25 cellular contexts compared by ENCODE assay signal in the genomic region with DNA sequence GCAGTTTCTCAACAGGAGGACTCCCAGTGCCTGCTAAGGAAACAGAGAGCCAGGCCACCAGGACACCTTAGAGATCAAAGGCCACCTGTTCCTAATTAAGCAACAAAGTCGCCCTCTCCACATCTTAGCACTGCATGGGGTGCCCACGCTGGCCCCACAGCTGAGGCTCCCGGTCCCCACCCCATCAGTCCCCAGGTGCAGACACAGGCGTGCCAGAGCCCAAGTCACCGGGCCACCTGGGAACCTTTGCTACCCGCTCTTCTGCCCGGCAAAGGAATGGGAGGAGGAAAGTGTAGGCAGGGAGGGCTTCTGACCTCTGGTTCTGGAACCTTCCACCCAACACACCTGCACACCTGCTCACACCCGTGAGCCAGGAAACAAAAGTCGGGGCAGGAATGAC.
"Had no signal": no experiment of that assay in that cellular context is flagged by ENCODE, and none has a peak within 500 bp of the region (broad histone marks: within the 10 kb centered on the region; RNA-seq: fewer than 3 reads in every experiment).

No MANE protein-coding gene starts in this region.

- H3K4me3 ChIP-seq: ascending aorta, breast epithelium, cardiac muscle cell, coronary artery, dorsolateral prefrontal cortex had no signal

- ATAC-seq: activated naive CD4-positive, alpha-beta T cell treated with anti-CD3 and anti-CD28 coated beads, Interleukin-2, amount 50 U/mL, for 72 hours; activated T-cell treated with anti-CD3 and anti-CD28 coated beads, Interleukin-2, amount 50 U/mL, for 72 hours; T-helper 17 cell had no signal

- H3K27me3 ChIP-seq: ascending aorta, cardiac muscle cell had no signal

- H3K4me1 ChIP-seq: ascending aorta, breast epithelium had no signal

- H3K27ac ChIP-seq: ascending aorta, breast epithelium, cardiac muscle cell, coronary artery, dorsolateral prefrontal cortex had no signal

- DNase-seq: activated CD4-positive, alpha-beta T cell treated with anti-CD3 and anti-CD28 coated beads for 1 hour; activated CD4-positive, alpha-beta T cell treated with anti-CD3 and anti-CD28 coated beads for 4 hours; activated CD4-positive, alpha-beta T cell treated with anti-CD3 and anti-CD28 coated beads, Interleukin-2, amount 10 ng/mL, durations not matched to agents 7 days and 5 days; activated CD4-positive, alpha-beta T cell treated with anti-CD3 and anti-CD28 coated beads, Interleukin-2, amount 50 U/mL, for 4 hours; activated CD4-positive, CD25-positive, alpha-beta regulatory T cell; activated CD8-positive, alpha-beta memory T cell treated with anti-CD3 and anti-CD28 coated beads, Interleukin-2, amount 50 U/mL, for 48 hours; activated gamma-delta T cell; activated naive CD4-positive, alpha-beta T cell; activated naive CD4-positive, alpha-beta T cell treated with anti-CD3 and anti-CD28 coated beads, Interleukin-2, amount 10 ng/mL, durations not matched to agents 7 days and 5 days; activated naive CD8-positive, alpha-beta T cell treated with anti-CD3 and anti-CD28 coated beads, Interleukin-2, amount 10 ng/mL, durations not matched to agents 7 days and 5 days; activated T-cell treated with anti-CD3 and anti-CD28 coated beads for 4 hours; activated T-cell treated with anti-CD3 and anti-CD28 coated beads, Interleukin-2, amount 50 U/mL, for 24 hours; activated T-cell treated with anti-CD3 and anti-CD28 coated beads, Interleukin-2, amount 50 U/mL, for 72 hours; central memory CD4-positive, alpha-beta T cell; dorsolateral prefrontal cortex; effector memory CD4-positive, alpha-beta T cell; foreskin fibroblast; T-helper 1 cell; T-helper 17 cell; T1000 had no signal

- H3K36me3 ChIP-seq: ascending aorta, breast epithelium, cardiac muscle cell had no signal
